In genomic region chr16:2121325-2121724, GRCh38 we compare ENCODE assay signal across 8 cellular contexts. TPM values are rescaled to one million over a fixed set of nuclear protein-coding genes. Genes with fewer than 3 reads are reported as not detected.
DNase-seq lines count a peak whose midpoint lies in the region; ATAC-seq, FAIRE-seq and TF ChIP-seq lines count a peak whose summit lies in the region.
"Not testable (repeated sequence)": the region's sequence is repeated elsewhere in the genome, so short reads cannot be mapped to it uniquely, and the experiment has no call there.

No MANE protein-coding gene starts in this region.

- TF ChIP-seq CTCF in D721Med (IDR thresholded peaks at IDR 0.05; ENCODE audit: insufficient read depth, missing control alignments) (peak; percentile 26), endodermal cell (conservative IDR thresholded peaks at IDR 0.05) (peak; percentile 54), keratinocyte (optimal IDR thresholded peaks at IDR 0.05 in 1 of 3, IDR thresholded peaks at IDR 0.05 in 1 of 3, conservative IDR thresholded peaks at IDR 0.05 in 1 of 3; ENCODE audit: extremely low read depth in 1 of 3, insufficient read depth in 2 of 3, low read length in 3 of 3) (peak; percentile 43 to 57 (median 50)), tibial nerve (IDR thresholded peaks at IDR 0.05) (peak in 2 of 5 experiments; percentile 17 to 52)
- TF ChIP-seq CTCF in pancreas (IDR thresholded peaks at IDR 0.05), result not testable (repeated sequence)

- H4K20me1 ChIP-seq in keratinocyte (ENCODE audit: control insufficient read depth, extremely low read depth, insufficient read depth, low read length), result not testable (repeated sequence)

- FAIRE-seq in D721Med (lab: Jason Lieb, UNC); pancreas (lab: Jason Lieb, UNC): not testable (repeated sequence)
- peak; percentile 79 for FAIRE-seq in keratinocyte (lab: Jason Lieb, UNC)

- H3K9me3 Mint-ChIP-seq in activated naive CD4-positive, alpha-beta T cell treated with anti-CD3 and anti-CD28 coated beads for 36 hours; endodermal cell: not testable (repeated sequence)

- H3K27ac ChIP-seq in endodermal cell (ENCODE audit: low read depth, low read length); pancreas: not testable (repeated sequence)
- H3K27ac ChIP-seq in keratinocyte (ENCODE audit: control insufficient read depth, insufficient read depth, low read length) (peak overlapping the region; percentile 33), tibial nerve (peak overlapping the region in 3 of 4 donors; percentile 56 to 87 (median 86))

- H3K4me1 ChIP-seq in endodermal cell (ENCODE audit: control insufficient read depth, insufficient read depth, low read length); pancreas: not testable (repeated sequence)
- peaks cover 34% of the 10 kb centered on the region for H3K4me1 ChIP-seq in keratinocyte (ENCODE audit: control insufficient read depth, extremely low read depth, insufficient read depth, low read length)
- peaks cover 0 to 72% (median 37%) of the 10 kb centered on the region in 4 donors for H3K4me1 ChIP-seq in tibial nerve

- CTCF ChIA-PET in activated naive CD4-positive, alpha-beta T cell treated with anti-CD3 and anti-CD28 coated beads for 36 hours (lab: Charles Lee), result interaction anchor here (0.6 to 1.0 kb wide), 5 partner anchors 22 to 332 kb away, joined by 3 to 4 read pairs (median 3); no protein-coding TSS in a partner anchor

- not testable (repeated sequence) for H3K9me1 ChIP-seq in keratinocyte (ENCODE audit: control insufficient read depth, extremely low read depth, insufficient read depth, low read length)

- peak overlapping the region; percentile 44 for H3K4me2 ChIP-seq in keratinocyte (ENCODE audit: control insufficient read depth, extremely low read depth, insufficient read depth, low read depth, low read length)

- peak in 3 of 4 donors; percentile 24 to 42 (median 36) for ATAC-seq in pancreas

- in situ Hi-C loops in KBM-7 (cut with MboI; ENCODE audit: low pct_unique_long_range_greater_than_20kb, low sequenced_read_pairs), result not testable (repeated sequence)

- H3K27ac Mint-ChIP-seq in activated naive CD4-positive, alpha-beta T cell treated with anti-CD3 and anti-CD28 coated beads for 36 hours; endodermal cell: not testable (repeated sequence)

- not testable (repeated sequence) for TF ChIP-seq EP300 in tibial nerve (IDR thresholded peaks at IDR 0.05)

- not testable (repeated sequence) for TF ChIP-seq POLR2A in tibial nerve (IDR thresholded peaks at IDR 0.05)

- WGBS in endodermal cell (ENCODE audit: insufficient coverage in 1 of 2, insufficient read length in 1 of 2), 2 experiments, result 57 to 65% methylated on average over 3 to 4 of the region's 9 CpGs
- WGBS in pancreas, 2 donors, result 68 to 77% methylated on average over 9 of the region's 9 CpGs
- 35 to 37% methylated on average over 8 to 9 of the region's 9 CpGs for WGBS in tibial nerve, 2 donors

- H3K27me3 ChIP-seq in endodermal cell (ENCODE audit: control insufficient read depth, insufficient read depth, low read length, poor library complexity, severe bottlenecking); keratinocyte (ENCODE audit: control insufficient read depth, extremely low read depth, insufficient read depth, low read length); pancreas; tibial nerve: not testable (repeated sequence)

- H3K79me2 ChIP-seq in keratinocyte (ENCODE audit: control insufficient read depth, insufficient read depth, low read length), result peaks cover 32% of the 10 kb centered on the region

- dilution Hi-C loops in keratinocyte (cut with MboI; ENCODE audit: extremely low pct_ligation_motif_present, low sequenced_read_pairs), result not testable (repeated sequence)

- H2AFZ ChIP-seq in keratinocyte (ENCODE audit: control insufficient read depth, low read length), result not testable (repeated sequence)

- not testable (repeated sequence) for H3K4me3 Mint-ChIP-seq in activated naive CD4-positive, alpha-beta T cell treated with anti-CD3 and anti-CD28 coated beads for 36 hours; endodermal cell

- DNase-seq in D721Med (ENCODE audit: insufficient read length, low spot score); keratinocyte (ENCODE audit: low read depth, low spot score); pancreas: not testable (repeated sequence)
- DNase-seq in KBM-7, result peak; percentile 32
- DNase-seq in RKO (ENCODE audit: low spot score), result peak; percentile 24
- DNase-seq in activated naive CD4-positive, alpha-beta T cell treated with anti-CD3 and anti-CD28 coated beads for 36 hours, result peak; percentile 61
- DNase-seq in endodermal cell, result peak; percentile 67
- peak; percentile 40 to 57 for DNase-seq in tibial nerve (ENCODE audit: low spot score in 2 of 2)

- H3K9ac ChIP-seq in endodermal cell (ENCODE audit: extremely low read depth, low read length, poor library complexity, severe bottlenecking), result not testable (repeated sequence)
- peak overlapping the region; percentile 36 for H3K9ac ChIP-seq in keratinocyte (ENCODE audit: control insufficient read depth, extremely low read depth, insufficient read depth, low read length)

- intact Hi-C loops in activated naive CD4-positive, alpha-beta T cell treated with anti-CD3 and anti-CD28 coated beads for 36 hours (cut with micrococcal nuclease); pancreas (cut with DNase I): not testable (repeated sequence)

- H3K36me3 Mint-ChIP-seq in activated naive CD4-positive, alpha-beta T cell treated with anti-CD3 and anti-CD28 coated beads for 36 hours (ENCODE audit: low read depth); endodermal cell (ENCODE audit: low read depth): not testable (repeated sequence)

- not testable (repeated sequence) for H3K4me3 ChIP-seq in endodermal cell (ENCODE audit: low read length); pancreas; tibial nerve
- H3K4me3 ChIP-seq in keratinocyte (ENCODE audit: control insufficient read depth in 2 of 3, extremely low read depth in 1 of 3, insufficient read depth in 2 of 3, low read depth in 1 of 3, low read length in 3 of 3), result peak overlapping the region in 1 of 3 experiments; percentile 48

- H3K27me3 Mint-ChIP-seq in activated naive CD4-positive, alpha-beta T cell treated with anti-CD3 and anti-CD28 coated beads for 36 hours (ENCODE audit: low read depth); endodermal cell (ENCODE audit: insufficient read depth): not testable (repeated sequence)

- not testable (repeated sequence) for H3K4me1 Mint-ChIP-seq in activated naive CD4-positive, alpha-beta T cell treated with anti-CD3 and anti-CD28 coated beads for 36 hours (ENCODE audit: low read depth); endodermal cell

- not testable (repeated sequence) for H3K9me3 ChIP-seq in endodermal cell (ENCODE audit: control insufficient read depth, low read length); keratinocyte (ENCODE audit: control insufficient read depth, low read depth, low read length); pancreas; tibial nerve

- not testable (repeated sequence) for H3K36me3 ChIP-seq in endodermal cell (ENCODE audit: control insufficient read depth, insufficient read depth, low read length); keratinocyte (ENCODE audit: control insufficient read depth in 2 of 2, extremely low read depth in 1 of 2, insufficient read depth in 2 of 2, low read length in 2 of 2); pancreas; tibial nerve

RNA-seq across cellular contexts. Expression of gene PKD1, which starts 14.4 kb away (rescaled TPM):
- total RNA-seq in activated naive CD4-positive, alpha-beta T cell treated with anti-CD3 and anti-CD28 coated beads for 36 hours, result 10 to 100 TPM; 63.3 to 68.9 TPM
- total RNA-seq in endodermal cell, result 100 to 1,000 TPM; 104 to 110 TPM
- polyA plus RNA-seq in endodermal cell (2013, experiment 1 of 2), result 71.3 TPM
- 71.3 TPM for polyA plus RNA-seq in endodermal cell (2013, experiment 2 of 2)
- polyA plus RNA-seq in keratinocyte, result 10.6 to 22.9 TPM (median 16.4 TPM) in 3 replicates
- 11.0 TPM for polyA plus RNA-seq in keratinocyte (2011; ENCODE audit: low read depth)
- 3.8 and 11.5 TPM in 2 replicates for polyA plus RNA-seq in keratinocyte (2011; cell fraction: cytosol; rRNA removed)
- 104 and 139 TPM in 2 replicates for polyA plus RNA-seq in keratinocyte (2011; cell fraction: nucleus; rRNA removed)
- polyA plus RNA-seq in keratinocyte (2012; ENCODE audit: low replicate concordance), result 19.6 and 30.4 TPM in 2 replicates
- 39.6 to 62.5 TPM (median 40.9 TPM) in 3 replicates for polyA minus RNA-seq in keratinocyte
- 57.4 TPM for polyA minus RNA-seq in keratinocyte (2011; cell fraction: cytosol; rRNA and poly(A)+ RNA removed)
- 139 and 161 TPM in 2 replicates for polyA minus RNA-seq in keratinocyte (2011; cell fraction: nucleus; rRNA and poly(A)+ RNA removed)
- total RNA-seq in pancreas, result 10 to 100 TPM; 29.8 to 50.5 (median 39.5) TPM
- polyA plus RNA-seq in pancreas, result 100 to 1,000 TPM in 1 of 2 donors, 10 to 100 TPM in 1; 68.6 to 127 TPM
- 100 to 1,000 TPM; 207 to 542 (median 381) TPM for total RNA-seq in tibial nerve

RNA-seq across cellular contexts. Expression of gene RAB26, which starts 27.1 kb away (rescaled TPM):
- not detected for total RNA-seq in activated naive CD4-positive, alpha-beta T cell treated with anti-CD3 and anti-CD28 coated beads for 36 hours
- total RNA-seq in endodermal cell, result 1 to 10 TPM; 3.2 to 4.9 TPM
- 5.8 TPM for polyA plus RNA-seq in endodermal cell (2013, experiment 1 of 2)
- 4.6 TPM for polyA plus RNA-seq in endodermal cell (2013, experiment 2 of 2)
- 0.44 to 0.91 TPM (median 0.58 TPM) in 3 replicates for polyA plus RNA-seq in keratinocyte
- not detected for polyA plus RNA-seq in keratinocyte (2011; ENCODE audit: low read depth)
- 0.21 and 0.70 TPM in 2 replicates for polyA plus RNA-seq in keratinocyte (2011; cell fraction: cytosol; rRNA removed)
- polyA plus RNA-seq in keratinocyte (2011; cell fraction: nucleus; rRNA removed), result 1.0 and 2.2 TPM in 2 replicates
- polyA plus RNA-seq in keratinocyte (2012; ENCODE audit: low replicate concordance), result 0.83 and 1.5 TPM in 2 replicates
- polyA minus RNA-seq in keratinocyte, result 0.23 to 0.77 TPM in 2 of 3 replicates, not detected in the other
- not detected for polyA minus RNA-seq in keratinocyte (2011; cell fraction: cytosol; rRNA and poly(A)+ RNA removed)
- 0.74 and 1.2 TPM in 2 replicates for polyA minus RNA-seq in keratinocyte (2011; cell fraction: nucleus; rRNA and poly(A)+ RNA removed)
- total RNA-seq in pancreas, result 10 to 100 TPM; 19.2 to 36.8 (median 28.4) TPM
- 100 to 1,000 TPM; 161 to 255 TPM for polyA plus RNA-seq in pancreas
- total RNA-seq in tibial nerve, result not detected

RNA-seq across cellular contexts. Expression of gene TRAF7, which starts 34.3 kb away (rescaled TPM):
- total RNA-seq in activated naive CD4-positive, alpha-beta T cell treated with anti-CD3 and anti-CD28 coated beads for 36 hours, result 100 to 1,000 TPM; 102 to 104 TPM
- 100 to 1,000 TPM; 108 to 110 TPM for total RNA-seq in endodermal cell
- 54.6 TPM for polyA plus RNA-seq in endodermal cell (2013, experiment 1 of 2)
- 52.1 TPM for polyA plus RNA-seq in endodermal cell (2013, experiment 2 of 2)
- polyA plus RNA-seq in keratinocyte, result 38.4 to 52.1 TPM (median 45.9 TPM) in 3 replicates
- 28.3 TPM for polyA plus RNA-seq in keratinocyte (2011; ENCODE audit: low read depth)
- 37.3 and 68.2 TPM in 2 replicates for polyA plus RNA-seq in keratinocyte (2011; cell fraction: cytosol; rRNA removed)
- 51.7 and 65.5 TPM in 2 replicates for polyA plus RNA-seq in keratinocyte (2011; cell fraction: nucleus; rRNA removed)
- polyA plus RNA-seq in keratinocyte (2012; ENCODE audit: low replicate concordance), result 41.9 and 72.5 TPM in 2 replicates
- polyA minus RNA-seq in keratinocyte, result 54.2 to 122 TPM (median 60.8 TPM) in 3 replicates
- polyA minus RNA-seq in keratinocyte (2011; cell fraction: cytosol; rRNA and poly(A)+ RNA removed), result 96.1 TPM
- polyA minus RNA-seq in keratinocyte (2011; cell fraction: nucleus; rRNA and poly(A)+ RNA removed), result 35.2 and 37.6 TPM in 2 replicates
- 10 to 100 TPM; 25.3 to 45.1 (median 40.8) TPM for total RNA-seq in pancreas
- 10 to 100 TPM; 24.5 to 30.1 TPM for polyA plus RNA-seq in pancreas
- 10 to 100 TPM; 29.1 to 53.7 (median 38.4) TPM for total RNA-seq in tibial nerve
